In the genomic region with DNA sequence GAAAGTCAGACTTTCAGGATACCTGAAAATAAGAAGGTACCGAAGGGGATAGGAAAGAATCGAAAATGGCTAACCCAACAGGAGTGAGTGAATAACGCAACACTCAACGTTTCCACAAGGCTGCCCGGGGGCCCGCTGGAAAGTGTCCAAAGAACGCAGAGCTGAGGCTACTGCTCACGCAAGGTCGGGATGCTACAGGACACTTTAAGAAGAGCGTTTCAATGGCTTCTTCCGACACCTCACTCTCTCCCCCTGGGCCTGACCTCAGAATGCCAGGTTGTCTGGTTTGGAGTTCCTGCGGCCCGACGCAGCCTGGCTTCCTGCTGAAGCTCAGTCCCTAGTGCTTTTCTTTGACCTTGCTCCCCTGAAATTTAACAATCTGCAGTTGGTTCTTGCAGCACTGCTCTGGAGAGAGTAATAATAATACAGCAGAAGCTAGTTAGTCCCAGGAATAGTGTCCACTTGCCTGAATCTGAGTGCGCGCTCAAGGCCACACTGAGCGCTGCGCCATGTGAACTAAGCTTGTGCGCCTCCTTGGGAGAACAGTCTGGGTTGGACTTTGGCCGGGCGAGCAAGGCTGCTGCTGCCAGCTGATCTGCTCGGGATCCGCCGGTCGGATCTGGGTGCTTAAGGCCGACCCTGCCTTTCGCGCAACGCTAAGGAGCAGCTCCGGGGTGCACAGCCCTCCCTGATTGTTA, we compare ENCODE assay signal across 18 cellular contexts. TPM values are rescaled to one million over a fixed set of nuclear protein-coding genes. Genes with fewer than 3 reads are reported as not detected.
DNase-seq lines count a peak whose midpoint lies in the region; ATAC-seq and TF ChIP-seq lines count a peak whose summit lies in the region.
"Had no signal": no experiment of that assay in that cellular context is flagged by ENCODE, and none has a peak within 500 bp of the region (broad histone marks: within the 10 kb centered on the region; RNA-seq: fewer than 3 reads in every experiment).

No MANE protein-coding gene starts in this region.

- peaks cover 14% of the 10 kb centered on the region for H3K4me1 Mint-ChIP-seq in glutamatergic neuron (ENCODE audit: low read depth, unreplicated experiment)

- H3K27ac ChIP-seq in mesendoderm (ENCODE audit: low read depth, low read length) (no peak overlapping the region), upper lobe of right lung (no peak overlapping the region), thyroid gland (no peak overlapping the region)
- H3K27ac ChIP-seq: 22Rv1 had no signal

- no peaks in the 10 kb centered on the region for H3K36me3 Mint-ChIP-seq in glutamatergic neuron (ENCODE audit: unreplicated experiment)

- peak overlapping the region; percentile 84 for H3K56ac ChIP-seq in mesendoderm (ENCODE audit: low read length)

- H3K23ac ChIP-seq in mesendoderm (ENCODE audit: low read length) = no peak overlapping the region

- H2BK120ac ChIP-seq in mesendoderm (ENCODE audit: low read depth, low read length) = no peak overlapping the region

- H3K18ac ChIP-seq in mesendoderm (ENCODE audit: low read length) = no peak overlapping the region

- TF ChIP-seq POLR2A in thyroid gland (IDR thresholded peaks at IDR 0.05) = no peak

- no peak overlapping the region for H4K8ac ChIP-seq in mesendoderm (ENCODE audit: low read depth, low read length)

- no peaks in the 10 kb centered on the region for H3K9me3 ChIP-seq in upper lobe of right lung
- no peaks in the 10 kb centered on the region for H3K9me3 ChIP-seq in thyroid gland

- intact Hi-C loops in upper lobe of right lung (cut with DNase I) (no loop called here), thyroid gland (cut with DNase I) (no loop called here)

- DNase-seq in DMS53 (lab: John Stamatoyannopoulos, UW) = peak; percentile 22
- DNase-seq in DMS53 treated with DMSO at 0.1 percent for 48 hours (lab: John Stamatoyannopoulos, UW; ENCODE audit: unreplicated experiment) = no peak
- DNase-seq in glutamatergic neuron = peak; percentile 36
- DNase-seq in mesendoderm = peak; percentile 67
- no peak for DNase-seq in upper lobe of right lung
- no peak for DNase-seq in thyroid gland
- DNase-seq in KG1 (lab: John Stamatoyannopoulos, UW) = no peak
- DNase-seq: activated CD4-positive, alpha-beta T cell treated with anti-CD3 and anti-CD28 coated beads, Interleukin-2, amount 10 ng/mL, durations not matched to agents 24 days and 14 days; caudate nucleus; effector CD4-positive, alpha-beta T cell; midbrain; NCI-H69; SHP77; stimulated activated naive CD4-positive, alpha-beta T cell; trophoblast cell had no signal

- peak; percentile 17 for ATAC-seq in upper lobe of right lung
- no peak for ATAC-seq in GM19452 (IDR thresholded peaks at IDR 0.05; ENCODE audit: unreplicated experiment)

- no peak overlapping the region for H3K4ac ChIP-seq in mesendoderm (ENCODE audit: low read depth, low read length)

- no peak overlapping the region for H2AK5ac ChIP-seq in mesendoderm (ENCODE audit: low read length)

- H3K36me3 ChIP-seq in mesendoderm (ENCODE audit: control insufficient read depth, insufficient read depth, low read length) (no peaks in the 10 kb centered on the region), upper lobe of right lung (no peaks in the 10 kb centered on the region), thyroid gland (no peaks in the 10 kb centered on the region)

- no peak overlapping the region for H3K27ac Mint-ChIP-seq in glutamatergic neuron (ENCODE audit: unreplicated experiment)
- H3K27ac Mint-ChIP-seq: activated CD4-positive, alpha-beta T cell treated with anti-CD3 and anti-CD28 coated beads, Interleukin-2, amount 10 ng/mL, durations not matched to agents 24 days and 14 days; activated T-helper 2 cell treated with anti-CD3 and anti-CD28 coated beads, Interferon-gamma antibody, Interleukin-2, Interleukin-4, amounts not matched to agents 10 μg/mL and 5 μg/mL and 100 μg/mL, durations not matched to agents 14 hours and 24 hours and 36 hours had no signal

- H2BK15ac ChIP-seq in mesendoderm (replicated peaks; ENCODE audit: low read depth) = no peak overlapping the region

- H3K4me3 Mint-ChIP-seq in glutamatergic neuron (ENCODE audit: unreplicated experiment) = peak overlapping the region; percentile 52
- H3K4me3 Mint-ChIP-seq: activated CD4-positive, alpha-beta T cell treated with anti-CD3 and anti-CD28 coated beads, Interleukin-2, amount 10 ng/mL, durations not matched to agents 24 days and 14 days had no signal

- no peak overlapping the region for H2BK5ac ChIP-seq in mesendoderm (ENCODE audit: low read length)

- H3K4me1 ChIP-seq in mesendoderm (ENCODE audit: control insufficient read depth, low read depth, low read length) = peaks cover 2% of the 10 kb centered on the region
- peaks cover 14% of the 10 kb centered on the region for H3K4me1 ChIP-seq in upper lobe of right lung
- H3K4me1 ChIP-seq in thyroid gland = peaks cover 11 to 19% of the 10 kb centered on the region in 2 donors

- H3K79me1 ChIP-seq in mesendoderm (ENCODE audit: low read length) = no peaks in the 10 kb centered on the region

- WGBS in mesendoderm (ENCODE audit: extremely low coverage, insufficient coverage, low lambda C conversion rate) = no CpG with 5 or more reads among the region's 30 CpGs
- 21 to 36% methylated on average over 22 to 28 of the region's 30 CpGs for WGBS in thyroid gland, 2 donors

- H3K4me3 ChIP-seq in mesendoderm (ENCODE audit: low read length) (no peak overlapping the region), upper lobe of right lung (no peak overlapping the region), thyroid gland (replicated peaks in 1 of 3) (no peak overlapping the region)

- H3K79me2 ChIP-seq in mesendoderm (ENCODE audit: control insufficient read depth, insufficient read depth, low read length) = no peaks in the 10 kb centered on the region

- H3K4me2 ChIP-seq in mesendoderm (ENCODE audit: low read length) = peak overlapping the region; percentile 72

- peaks cover 15% of the 10 kb centered on the region for H3K9me3 Mint-ChIP-seq in glutamatergic neuron (ENCODE audit: unreplicated experiment)
- H3K9me3 Mint-ChIP-seq: activated T-helper 2 cell treated with anti-CD3 and anti-CD28 coated beads, Interferon-gamma antibody, Interleukin-2, Interleukin-4, amounts not matched to agents 10 μg/mL and 5 μg/mL and 100 μg/mL, durations not matched to agents 14 hours and 24 hours and 36 hours had no signal

- no peak for TF ChIP-seq CTCF in glutamatergic neuron (IDR thresholded peaks at IDR 0.05; ENCODE audit: partially characterized antibody, unreplicated experiment)
- no peak for TF ChIP-seq CTCF in upper lobe of right lung (IDR thresholded peaks at IDR 0.05)
- no peak for TF ChIP-seq CTCF in thyroid gland (IDR thresholded peaks at IDR 0.05)

- H3K9ac ChIP-seq in mesendoderm (ENCODE audit: low read length) = peak overlapping the region; percentile 59

- H4K5ac ChIP-seq in mesendoderm (ENCODE audit: low read length) = no peak overlapping the region

- peaks cover 23% of the 10 kb centered on the region for H3K27me3 ChIP-seq in mesendoderm (ENCODE audit: insufficient read depth, low read length, poor library complexity)
- peaks cover 97% of the 10 kb centered on the region for H3K27me3 ChIP-seq in upper lobe of right lung
- peaks cover 50% of the 10 kb centered on the region for H3K27me3 ChIP-seq in thyroid gland

- peaks cover 17% of the 10 kb centered on the region for H3K27me3 Mint-ChIP-seq in glutamatergic neuron (ENCODE audit: unreplicated experiment)

RNA-seq across cellular contexts. Expression of a gene that starts 2.0 kb away (rescaled TPM):
- total RNA-seq in glutamatergic neuron (ENCODE audit: unreplicated experiment) (3.8 TPM), upper lobe of right lung (not detected), thyroid gland (1 to 10 TPM in 1 of 4 donors, not detected in 3; 1.1 TPM)
- polyA plus RNA-seq in mesendoderm (2013, experiment 1 of 2) = 1.9 TPM
- polyA plus RNA-seq in mesendoderm (2013, experiment 2 of 2) = 1.5 TPM
- total RNA-seq: activated CD4-positive, alpha-beta T cell treated with anti-CD3 and anti-CD28 coated beads, Interleukin-2, amount 10 ng/mL, durations not matched to agents 24 days and 14 days; activated T-helper 2 cell treated with anti-CD3 and anti-CD28 coated beads, Interferon-gamma antibody, Interleukin-2, Interleukin-4, amounts not matched to agents 10 μg/mL and 5 μg/mL and 100 μg/mL, durations not matched to agents 14 hours and 24 hours and 36 hours had no signal

Comparison
In these comparisons a context has a peak if more than half of its experiments do, and no peak if none do; other contexts are left out.
1. DNase-seq: peak in DMS53 (single experiment), glutamatergic neuron (single experiment) and mesendoderm (single experiment); none in DMS53 treated with DMSO at 0.1 percent for 48 hours (single experiment), upper lobe of right lung (single experiment), thyroid gland (0 of 2) and KG1 (single experiment).